Comparison of ENCODE assay signal across 10 cellular contexts in the genomic region with DNA sequence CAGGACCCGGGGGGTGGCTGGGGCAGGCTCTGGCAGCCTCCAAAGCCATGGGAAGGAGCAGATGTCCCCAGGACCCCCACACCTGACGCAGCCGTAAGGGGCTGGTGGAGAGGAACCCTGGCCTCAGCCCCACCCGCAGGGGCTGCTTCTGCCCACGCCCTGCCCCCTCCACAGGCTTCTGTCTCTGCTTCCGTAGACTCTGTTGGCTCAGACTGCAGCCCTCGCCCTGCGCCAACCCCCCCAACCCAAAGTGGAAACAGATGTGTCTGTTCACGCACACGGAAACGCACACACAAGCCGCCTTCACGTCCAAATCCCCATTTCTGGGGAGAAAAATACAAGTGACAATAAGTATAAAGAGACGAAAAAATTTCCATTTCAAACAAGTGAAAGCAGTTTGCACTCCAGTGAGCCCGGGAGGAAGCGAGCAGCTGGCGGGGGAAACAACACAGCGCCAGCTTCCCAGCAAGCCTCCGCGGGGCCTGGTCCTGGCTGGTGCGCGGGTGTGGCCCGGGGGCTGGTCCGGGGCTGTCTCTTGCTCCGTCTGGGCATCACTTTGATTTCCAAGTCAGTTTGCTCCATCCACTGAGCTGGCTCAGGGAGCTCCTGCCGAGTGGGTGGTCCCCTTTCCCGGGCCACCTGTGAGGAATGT. TPM values are rescaled to one million over a fixed set of nuclear protein-coding genes. Genes with fewer than 3 reads are reported as not detected.
DNase-seq lines count a peak whose midpoint lies in the region; ATAC-seq and TF ChIP-seq lines count a peak whose summit lies in the region.
"Had no signal": no experiment of that assay in that cellular context is flagged by ENCODE, and none has a peak within 500 bp of the region (broad histone marks: within the 10 kb centered on the region; RNA-seq: fewer than 3 reads in every experiment).

No MANE protein-coding gene starts in this region.

- H3K9ac ChIP-seq in OCI-LY1 (ENCODE audit: low read length): peak overlapping the region; percentile 49; the same call in 1 of the 2 replicates
- no peak overlapping the region for H3K9ac ChIP-seq in mammary epithelial cell (ENCODE audit: insufficient read depth, low read length)

- H3K27ac Mint-ChIP-seq in osteocyte (ENCODE audit: unreplicated experiment): peak overlapping the region; percentile 83
- H3K27ac Mint-ChIP-seq: activated CD4-positive, alpha-beta T cell treated with anti-CD3 and anti-CD28 coated beads, Interleukin-2, amount 10 ng/mL, durations not matched to agents 24 days and 14 days had no signal

- H2AFZ ChIP-seq in OCI-LY1 (ENCODE audit: low read length): no peak overlapping the region
- H2AFZ ChIP-seq in mammary epithelial cell (ENCODE audit: low read depth, low read length): no peak overlapping the region

- TF ChIP-seq POLR2A in lower leg skin (IDR thresholded peaks at IDR 0.05): no peak

- no peak for TF ChIP-seq CTCF in OCI-LY1 (IDR thresholded peaks at IDR 0.05; ENCODE audit: low read length)
- no peak for TF ChIP-seq CTCF in osteocyte (IDR thresholded peaks at IDR 0.05)
- no peak for TF ChIP-seq CTCF in lower leg skin (IDR thresholded peaks at IDR 0.05)
- TF ChIP-seq CTCF in mammary epithelial cell (conservative IDR thresholded peaks at IDR 0.05 in 1 of 2, IDR thresholded peaks at IDR 0.05 in 1 of 2; ENCODE audit: extremely low read depth in 1 of 2, insufficient read depth in 1 of 2, low read depth in 1 of 2, low read length in 2 of 2): no peak

- in situ Hi-C loops in mammary epithelial cell (cut with MboI; ENCODE audit: low sequenced_read_pairs in 2 of 2): no loop called here

- H3K4me3 ChIP-seq in OCI-LY1 (ENCODE audit: low read depth, low read length, poor library complexity, severe bottlenecking) (peak overlapping the region; percentile 18), lower leg skin (ENCODE audit: low read depth, poor library complexity, severe bottlenecking) (no peak overlapping the region), mammary epithelial cell (replicated peaks in 1 of 3; ENCODE audit: insufficient read depth in 1 of 3, low read depth in 2 of 3, low read length in 3 of 3) (no peak overlapping the region)

- peaks cover 19% of the 10 kb centered on the region for H3K4me1 Mint-ChIP-seq in osteocyte (ENCODE audit: unreplicated experiment)
- H3K4me1 Mint-ChIP-seq: activated CD4-positive, alpha-beta T cell treated with anti-CD3 and anti-CD28 coated beads, Interleukin-2, amount 10 ng/mL, durations not matched to agents 24 days and 14 days had no signal

- H3K9me3 Mint-ChIP-seq in osteocyte (ENCODE audit: unreplicated experiment): no peaks in the 10 kb centered on the region
- H3K9me3 Mint-ChIP-seq: activated CD4-positive, alpha-beta T cell treated with anti-CD3 and anti-CD28 coated beads, Interleukin-2, amount 10 ng/mL, durations not matched to agents 24 days and 14 days had no signal

- H3K27ac ChIP-seq in OCI-LY1 (ENCODE audit: low read depth, low read length, poor library complexity, severe bottlenecking): peak overlapping the region; percentile 84
- no peak overlapping the region for H3K27ac ChIP-seq in mammary epithelial cell (ENCODE audit: insufficient read depth, low read depth, low read length)

- H4K20me1 ChIP-seq in OCI-LY1 (ENCODE audit: insufficient read depth, low read length) (no peaks in the 10 kb centered on the region), mammary epithelial cell (ENCODE audit: insufficient read depth, low read length) (no peaks in the 10 kb centered on the region)

- intact Hi-C loops in posterior vena cava (cut with DNase I): no loop called here
- intact Hi-C loops in lower leg skin (cut with DNase I; ENCODE audit: low total_unique reads): no loop called here
- intact Hi-C loops in mammary epithelial cell (cut with micrococcal nuclease): no loop called here

- H3K4me1 ChIP-seq in OCI-LY1 (ENCODE audit: insufficient read depth, low read length, severe bottlenecking) (peaks cover 52% of the 10 kb centered on the region), mammary epithelial cell (ENCODE audit: insufficient read depth, low read length) (no peaks in the 10 kb centered on the region)

- CTCF ChIA-PET in mammary epithelial cell (lab: Charles Lee; ENCODE audit: low non-redundant PET): no interaction called here

- ATAC-seq in HG03571 (IDR thresholded peaks at IDR 0.05; ENCODE audit: unreplicated experiment): no peak

- peak; percentile 49 for DNase-seq in Ammon's horn (ENCODE audit: low spot score)
- peak; percentile 64 for DNase-seq in fibroblast of peridontal ligament (ENCODE audit: extremely low read depth)
- no peak for DNase-seq in osteocyte (ENCODE audit: extremely low spot score, unreplicated experiment)
- no peak for DNase-seq in posterior vena cava (ENCODE audit: low spot score)
- no peak for DNase-seq in lower leg skin (ENCODE audit: low spot score in 2 of 2)
- no peak for DNase-seq in mammary epithelial cell
- DNase-seq: activated CD4-positive, alpha-beta T cell treated with anti-CD3 and anti-CD28 coated beads, Interleukin-2, amount 10 ng/mL, durations not matched to agents 24 days and 14 days; DND-41 had no signal

- H3K79me2 ChIP-seq in OCI-LY1 (ENCODE audit: insufficient read depth, low read length): no peaks in the 10 kb centered on the region
- no peaks in the 10 kb centered on the region for H3K79me2 ChIP-seq in mammary epithelial cell (ENCODE audit: insufficient read depth, low read length)

- no peaks in the 10 kb centered on the region for H3K36me3 Mint-ChIP-seq in osteocyte (ENCODE audit: unreplicated experiment)

- H3K27me3 ChIP-seq in OCI-LY1 (ENCODE audit: insufficient read depth, low read length) (no peaks in the 10 kb centered on the region; the same call in 1 of the 2 replicates), mammary epithelial cell (ENCODE audit: insufficient read depth, low read length) (peaks cover 2% of the 10 kb centered on the region)

- no peaks in the 10 kb centered on the region for H3K36me3 ChIP-seq in OCI-LY1 (ENCODE audit: insufficient read depth, low read length)
- H3K36me3 ChIP-seq in mammary epithelial cell (ENCODE audit: insufficient read depth, low read length): no peaks in the 10 kb centered on the region

- H3K9me2 ChIP-seq in OCI-LY1 (ENCODE audit: low read depth, low read length): no peaks in the 10 kb centered on the region

- dilution Hi-C loops in mammary epithelial cell (cut with HindIII; ENCODE audit: low sequenced_read_pairs): no loop called here

- no peaks in the 10 kb centered on the region for H3K27me3 Mint-ChIP-seq in osteocyte (ENCODE audit: unreplicated experiment)
- H3K27me3 Mint-ChIP-seq: activated CD4-positive, alpha-beta T cell treated with anti-CD3 and anti-CD28 coated beads, Interleukin-2, amount 10 ng/mL, durations not matched to agents 24 days and 14 days had no signal

- BruUV-seq in mammary epithelial cell (replicated peaks; lab: Mats Ljungman, UMichigan): no TSS peak

- WGBS in lower leg skin, 2 donors: 8 to 10% methylated on average over 26 to 27 of the region's 27 CpGs
- 91% methylated on average over 11 of the region's 27 CpGs for WGBS in mammary epithelial cell (ENCODE audit: low coverage, missing lambda C conversion rate)

- peak overlapping the region; percentile 37 for H3K4me2 ChIP-seq in OCI-LY1 (ENCODE audit: low read length)
- H3K4me2 ChIP-seq in mammary epithelial cell (ENCODE audit: insufficient read depth, low read depth, low read length): no peak overlapping the region

- H3K9me3 ChIP-seq in OCI-LY1 (ENCODE audit: low read length) (no peaks in the 10 kb centered on the region), mammary epithelial cell (replicated peaks; ENCODE audit: insufficient read depth, low read length) (no peaks in the 10 kb centered on the region)

- peak overlapping the region; percentile 50 for H3K4me3 Mint-ChIP-seq in osteocyte (ENCODE audit: unreplicated experiment)
- H3K4me3 Mint-ChIP-seq: activated CD4-positive, alpha-beta T cell treated with anti-CD3 and anti-CD28 coated beads, Interleukin-2, amount 10 ng/mL, durations not matched to agents 24 days and 14 days had no signal

- no peaks in the 10 kb centered on the region for H3F3A ChIP-seq in OCI-LY1 (ENCODE audit: insufficient read depth, low read length)

RNA-seq across cellular contexts. Expression of gene RXRA, which starts 32.6 kb away (rescaled TPM):
- 76.4 and 82.2 TPM in 2 replicates for total RNA-seq in osteocyte
- 10 to 100 TPM; 41.5 to 44.7 TPM for total RNA-seq in posterior vena cava
- total RNA-seq in lower leg skin: 100 to 1,000 TPM; 143 to 242 (median 166) TPM
- total RNA-seq in mammary epithelial cell: 10 to 100 TPM; 31.0 to 39.2 TPM
- 25.2 TPM for polyA plus RNA-seq in mammary epithelial cell
- 28.5 TPM for polyA minus RNA-seq in mammary epithelial cell

Comparison
In these comparisons a context has a peak if more than half of its experiments do, and no peak if none do; other contexts are left out.
1. DNase-seq: peak in Ammon's horn (single experiment) and fibroblast of peridontal ligament (single experiment); none in osteocyte (single experiment), posterior vena cava (single experiment), lower leg skin (0 of 2) and mammary epithelial cell (single experiment).